Comparison of ENCODE assay signal across 14 cellular contexts in genomic region chr3:64612082-64612860, GRCh38.
DNase-seq lines count a peak whose midpoint lies in the region; ATAC-seq and TF ChIP-seq lines count a peak whose summit lies in the region.
"Had no signal": no experiment of that assay in that cellular context is flagged by ENCODE, and none has a peak within 500 bp of the region (broad histone marks: within the 10 kb centered on the region; RNA-seq: fewer than 3 reads in every experiment).

No MANE protein-coding gene starts in this region.

- WGBS in IMR-90 (ENCODE audit: extremely low coverage in 2 of 2, insufficient read length in 1 of 2), 2 experiments: no CpG with 5 or more reads among the region's 4 CpGs
- WGBS in spleen, 5 donors: 71 to 78% (median 75%) methylated on average over 4 of the region's 4 CpGs
- WGBS in thyroid gland, 2 donors: 71 to 76% methylated on average over 4 of the region's 4 CpGs

- no peak overlapping the region for H4K8ac ChIP-seq in IMR-90 (ENCODE audit: low read depth in 2 of 2, low read length in 2 of 2)

- H4K5ac ChIP-seq in IMR-90 (ENCODE audit: low read depth, low read length): no peak overlapping the region

- H3K36me3 ChIP-seq in IMR-90 (ENCODE audit: control insufficient read depth, insufficient read depth, low read length): peaks cover 16% of the 10 kb centered on the region
- peaks cover 7 to 32% of the 10 kb centered on the region in 2 donors for H3K36me3 ChIP-seq in ascending aorta
- peaks cover 0 to 27% (median 0%) of the 10 kb centered on the region in 6 donors for H3K36me3 ChIP-seq in spleen
- peaks cover 0 to 6% of the 10 kb centered on the region in 2 donors for H3K36me3 ChIP-seq in thyroid gland
- H3K36me3 ChIP-seq in Karpas-422 (ENCODE audit: insufficient read depth, low read length): no peaks in the 10 kb centered on the region

- H3K4me1 ChIP-seq in IMR-90 (ENCODE audit: control insufficient read depth, insufficient read depth, low read length) (peaks cover 3% of the 10 kb centered on the region; the same call in 1 of the 2 replicates), ascending aorta (no peaks in the 10 kb centered on the region), spleen (peaks cover 0 to 4% (median 0%) of the 10 kb centered on the region in 6 donors), thyroid gland (no peaks in the 10 kb centered on the region), Karpas-422 (ENCODE audit: low read length) (no peaks in the 10 kb centered on the region)

- H3K27me3 ChIP-seq in IMR-90 (ENCODE audit: control insufficient read depth, insufficient read depth, low read length) (no peaks in the 10 kb centered on the region), ascending aorta (no peaks in the 10 kb centered on the region), spleen (replicated peaks in 1 of 7) (no peaks in the 10 kb centered on the region), thyroid gland (no peaks in the 10 kb centered on the region), Karpas-422 (ENCODE audit: low read length) (no peaks in the 10 kb centered on the region)

- CTCF ChIA-PET in IMR-90 (lab: Yijun Ruan, JAX): no interaction called here
- CTCF ChIA-PET in activated CD4-positive, alpha-beta T cell treated with anti-CD3 and anti-CD28 coated beads for 36 hours (lab: Charles Lee): interaction anchor here (0.6 kb wide), 1 partner anchor 59 kb away, joined by 3 read pairs; no protein-coding TSS in a partner anchor

- no peak overlapping the region for H3K14ac ChIP-seq in IMR-90 (replicated peaks; ENCODE audit: low read depth, low read length)

- no TSS peak for BruUV-seq in IMR-90 (replicated peaks; lab: Mats Ljungman, UMichigan)

- intact Hi-C loops in IMR-90 (cut with micrococcal nuclease): no loop called here
- intact Hi-C loops in ascending aorta (cut with DNase I): no loop called here
- intact Hi-C loops in spleen (cut with DNase I; ENCODE audit: low total_unique reads): no loop called here
- intact Hi-C loops in thyroid gland (cut with DNase I): no loop called here
- intact Hi-C loops in activated CD4-positive, alpha-beta T cell treated with anti-CD3 and anti-CD28 coated beads for 36 hours (cut with DNase I, micrococcal nuclease): no loop called here

- no peak overlapping the region for H2AK9ac ChIP-seq in IMR-90 (replicated peaks; ENCODE audit: low read depth, low read length, poor library complexity)

- H2AK5ac ChIP-seq in IMR-90 (ENCODE audit: low read depth, low read length): no peak overlapping the region

- H3K9me2 ChIP-seq in Karpas-422 (replicated peaks; ENCODE audit: insufficient read depth, low read length): no peaks in the 10 kb centered on the region

- H3K9me3 Mint-ChIP-seq in activated CD4-positive, alpha-beta T cell treated with anti-CD3 and anti-CD28 coated beads for 36 hours (ENCODE audit: low read depth): peaks cover 2% of the 10 kb centered on the region
- H3K9me3 Mint-ChIP-seq: activated CD4-positive, alpha-beta memory T cell treated with anti-CD3 and anti-CD28 coated beads, Interleukin-2, amount 10 ng/mL, durations not matched to agents 7 days and 5 days; HFFc6 had no signal

- H3K27me3 Mint-ChIP-seq in activated CD4-positive, alpha-beta T cell treated with anti-CD3 and anti-CD28 coated beads for 36 hours: no peaks in the 10 kb centered on the region
- H3K27me3 Mint-ChIP-seq: activated CD4-positive, alpha-beta memory T cell treated with anti-CD3 and anti-CD28 coated beads, Interleukin-2, amount 10 ng/mL, durations not matched to agents 7 days and 5 days had no signal

- no peak overlapping the region for H4K91ac ChIP-seq in IMR-90 (ENCODE audit: insufficient read depth, low read depth, low read length)

- TF ChIP-seq POLR2A in IMR-90 (IDR thresholded peaks at IDR 0.05; ENCODE audit: low read depth, low read length) (no peak), spleen (IDR thresholded peaks at IDR 0.05) (no peak), thyroid gland (IDR thresholded peaks at IDR 0.05) (no peak)

- dilution Hi-C loops in IMR-90 (cut with HindIII; ENCODE audit: low sequenced_read_pairs, unreplicated experiment): no loop called here

- no peak overlapping the region for H3K23ac ChIP-seq in IMR-90 (ENCODE audit: low read depth, low read length)

- H2AFZ ChIP-seq in IMR-90 (replicated peaks; ENCODE audit: low read length, poor library complexity) (no peak overlapping the region), Karpas-422 (ENCODE audit: low read length) (no peak overlapping the region)

- H3K4me3 ChIP-seq in IMR-90 (ENCODE audit: insufficient read depth, low read depth, low read length) (no peak overlapping the region), ascending aorta (no peak overlapping the region), spleen (no peak overlapping the region), thyroid gland (replicated peaks in 1 of 3) (no peak overlapping the region), Karpas-422 (ENCODE audit: low read length) (no peak overlapping the region)

- no peaks in the 10 kb centered on the region; the same call in 1 of the 2 replicates for H4K20me1 ChIP-seq in IMR-90 (ENCODE audit: insufficient read depth, low read length)
- H4K20me1 ChIP-seq in Karpas-422 (ENCODE audit: insufficient read depth, low read depth, low read length): no peaks in the 10 kb centered on the region

- no peaks in the 10 kb centered on the region for H3K79me1 ChIP-seq in IMR-90 (ENCODE audit: low read depth in 1 of 2, low read length in 2 of 2)

- H3K79me2 ChIP-seq in Karpas-422 (ENCODE audit: low read length): no peaks in the 10 kb centered on the region

- H3K4me3 Mint-ChIP-seq in activated CD4-positive, alpha-beta T cell treated with anti-CD3 and anti-CD28 coated beads for 36 hours: no peak overlapping the region
- H3K4me3 Mint-ChIP-seq: activated CD4-positive, alpha-beta memory T cell treated with anti-CD3 and anti-CD28 coated beads, Interleukin-2, amount 10 ng/mL, durations not matched to agents 7 days and 5 days; HFFc6 had no signal

- H3K36me3 Mint-ChIP-seq in activated CD4-positive, alpha-beta T cell treated with anti-CD3 and anti-CD28 coated beads for 36 hours (ENCODE audit: low read depth): no peaks in the 10 kb centered on the region

- no peak overlapping the region for H2BK120ac ChIP-seq in IMR-90 (ENCODE audit: low read depth, low read length)

- no peak overlapping the region for H2BK20ac ChIP-seq in IMR-90 (ENCODE audit: low read depth, low read length)

- TF ChIP-seq CTCF in IMR-90 (conservative IDR thresholded peaks at IDR 0.05; ENCODE audit: low read depth, low read length) (no peak), ascending aorta (IDR thresholded peaks at IDR 0.05) (no peak), spleen (IDR thresholded peaks at IDR 0.05 in 8 of 11, conservative IDR thresholded peaks at IDR 0.05 in 3 of 11) (no peak), thyroid gland (IDR thresholded peaks at IDR 0.05) (no peak)

- POLR2A ChIA-PET in IMR-90 (lab: Charles Lee; ENCODE audit: unreplicated experiment): no interaction called here
- POLR2A ChIA-PET in activated CD4-positive, alpha-beta T cell treated with anti-CD3 and anti-CD28 coated beads for 36 hours (lab: Charles Lee): no interaction called here

- H3K27ac ChIP-seq in IMR-90 (ENCODE audit: insufficient read depth, low read length): no peak overlapping the region
- H3K27ac ChIP-seq in ascending aorta: peak overlapping the region; percentile 16 to 52
- peak overlapping the region in 5 of 8 donors; percentile 4 to 50 (median 18) for H3K27ac ChIP-seq in spleen
- H3K27ac ChIP-seq in thyroid gland: no peak overlapping the region
- no peak overlapping the region for H3K27ac ChIP-seq in Karpas-422 (ENCODE audit: low read length)

- H3K9me3 ChIP-seq in IMR-90 (ENCODE audit: control insufficient read depth, insufficient read depth, low read length): no peaks in the 10 kb centered on the region
- no peaks in the 10 kb centered on the region for H3K9me3 ChIP-seq in ascending aorta
- no peaks in the 10 kb centered on the region for H3K9me3 ChIP-seq in spleen
- H3K9me3 ChIP-seq in thyroid gland: no peaks in the 10 kb centered on the region
- H3K9me3 ChIP-seq in Karpas-422 (ENCODE audit: low read length): no peaks in the 10 kb centered on the region

- H3K56ac ChIP-seq in IMR-90 (ENCODE audit: extremely low read depth, insufficient read depth, low read length): no peak overlapping the region

- ATAC-seq in IMR-90 (ENCODE audit: low read depth): peak; percentile 79
- no peak for ATAC-seq in HG02981 (IDR thresholded peaks at IDR 0.05; ENCODE audit: unreplicated experiment)
- no peak for ATAC-seq in activated CD4-positive, alpha-beta T cell treated with anti-CD3 and anti-CD28 coated beads for 36 hours

- H3K4ac ChIP-seq in IMR-90 (ENCODE audit: low read depth, low read length): no peak overlapping the region

- no peak overlapping the region for H2BK15ac ChIP-seq in IMR-90 (ENCODE audit: low read depth, low read length)

- no peak overlapping the region for H2BK5ac ChIP-seq in IMR-90 (ENCODE audit: low read depth, low read length, poor library complexity, severe bottlenecking)

- no peaks in the 10 kb centered on the region; the same call in 1 of the 2 replicates for H3K9me1 ChIP-seq in IMR-90 (ENCODE audit: insufficient read depth, low read length)

- in situ Hi-C loops in IMR-90 (cut with MboI; ENCODE audit: low sequenced_read_pairs): no loop called here

- H3K4me1 Mint-ChIP-seq in activated CD4-positive, alpha-beta T cell treated with anti-CD3 and anti-CD28 coated beads for 36 hours: no peaks in the 10 kb centered on the region
- H3K4me1 Mint-ChIP-seq: activated CD4-positive, alpha-beta memory T cell treated with anti-CD3 and anti-CD28 coated beads, Interleukin-2, amount 10 ng/mL, durations not matched to agents 7 days and 5 days had no signal

- H3K4me2 ChIP-seq in IMR-90 (ENCODE audit: low read depth, low read length): no peak overlapping the region
- no peak overlapping the region for H3K4me2 ChIP-seq in Karpas-422 (ENCODE audit: low read depth, low read length, poor library complexity, severe bottlenecking)

- no peak overlapping the region for H3K18ac ChIP-seq in IMR-90 (ENCODE audit: low read depth, low read length)

- no peak for TF ChIP-seq RAD21 in IMR-90 (IDR thresholded peaks at IDR 0.05; ENCODE audit: low read length)

- no peak overlapping the region for H3K27ac Mint-ChIP-seq in activated CD4-positive, alpha-beta T cell treated with anti-CD3 and anti-CD28 coated beads for 36 hours
- H3K27ac Mint-ChIP-seq: activated CD4-positive, alpha-beta memory T cell treated with anti-CD3 and anti-CD28 coated beads, Interleukin-2, amount 10 ng/mL, durations not matched to agents 7 days and 5 days; HFFc6 had no signal

- H3K9ac ChIP-seq in IMR-90 (ENCODE audit: low read depth, low read length) (no peak overlapping the region), Karpas-422 (ENCODE audit: low read length) (no peak overlapping the region)

- DNase-seq in IMR-90: peak; percentile 49
- no peak for DNase-seq in ascending aorta (ENCODE audit: low spot score in 2 of 2)
- peak; percentile 70 for DNase-seq in left kidney (ENCODE audit: low read depth, low spot score)
- no peak for DNase-seq in spleen
- DNase-seq in thyroid gland: no peak
- no peak for DNase-seq in Karpas-422
- no peak for DNase-seq in activated CD4-positive, alpha-beta T cell treated with anti-CD3 and anti-CD28 coated beads for 36 hours
- DNase-seq: activated CD4-positive, alpha-beta memory T cell treated with anti-CD3 and anti-CD28 coated beads, Interleukin-2, amount 10 ng/mL, durations not matched to agents 7 days and 5 days; COR-L47; HFFc6; hippocampal formation; NCI-H2107; SHP77 treated with DMSO at 0.1 percent for 48 hours had no signal

TF ChIP-seq in IMR-90, 13 proteins besides CTCF, POLR2A, EP300 and RAD21 (continues in another document):
- peak; percentile 63 for TF ChIP-seq CEBPB (IDR thresholded peaks at IDR 0.05; ENCODE audit: low read depth, low read length)

Comparison
In these comparisons a context has a peak if more than half of its experiments do, and no peak if none do; other contexts are left out.
1. DNase-seq: peak in IMR-90 (single experiment) and left kidney (single experiment); none in ascending aorta (0 of 2), spleen (single experiment), thyroid gland (0 of 2), Karpas-422 (single experiment) and activated CD4-positive, alpha-beta T cell treated with anti-CD3 and anti-CD28 coated beads for 36 hours (single experiment).
2. H3K27ac ChIP-seq: peak in ascending aorta (2 of 2) and spleen (5 of 8); none in IMR-90 (single experiment), thyroid gland (0 of 3) and Karpas-422 (single experiment).